19 cellular contexts compared by ENCODE assay signal in the genomic region with DNA sequence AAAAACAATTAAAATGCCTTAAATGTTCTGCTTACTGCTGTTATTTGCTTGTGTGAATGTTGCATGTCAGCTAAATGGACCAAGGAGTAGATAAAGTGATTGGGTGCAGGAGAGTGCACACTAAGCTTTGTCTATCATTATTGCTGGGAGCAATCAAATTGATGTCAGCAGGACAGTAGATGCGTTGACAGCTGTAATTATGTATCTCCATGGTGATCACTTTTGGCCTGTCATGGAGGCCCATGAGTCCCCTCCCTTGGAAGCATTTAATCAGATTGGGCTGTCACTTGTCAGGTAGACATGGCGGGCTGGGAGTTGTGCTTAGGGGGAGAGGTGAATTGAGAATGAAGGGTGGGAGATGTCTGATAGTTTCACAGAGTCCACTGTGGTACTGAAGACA.
"Had no signal": no experiment of that assay in that cellular context is flagged by ENCODE, and none has a peak within 500 bp of the region (broad histone marks: within the 10 kb centered on the region; RNA-seq: fewer than 3 reads in every experiment).

No MANE protein-coding gene starts in this region.

- H3K4me3 ChIP-seq: esophagus squamous epithelium, left ventricle myocardium inferior, right atrium auricular region, thyroid gland had no signal

- H3K36me3 ChIP-seq: right atrium auricular region, thyroid gland had no signal

- H3K27me3 Mint-ChIP-seq: activated naive CD8-positive, alpha-beta T cell; dendritic cell treated with granulocyte-macrophage colony-stimulating factor and Interleukin-4, amounts not matched to agents 40 ng/mL and 50 ng/mL, for 4 days; progenitor cell of endocrine pancreas had no signal

- H3K9me3 Mint-ChIP-seq: dendritic cell treated with granulocyte-macrophage colony-stimulating factor and Interleukin-4, amounts not matched to agents 40 ng/mL and 50 ng/mL, for 4 days; immature natural killer cell; neural crest cell had no signal

- H3K27ac Mint-ChIP-seq: activated naive CD8-positive, alpha-beta T cell; dendritic cell treated with granulocyte-macrophage colony-stimulating factor and Interleukin-4, amounts not matched to agents 40 ng/mL and 50 ng/mL, for 4 days; progenitor cell of endocrine pancreas had no signal

- DNase-seq: activated CD4-positive, alpha-beta T cell treated with anti-CD3 and anti-CD28 coated beads for 1 hour; activated gamma-delta T cell treated with Interleukin-2 at 50 U/mL for 16 hours; effector memory CD4-positive, alpha-beta T cell; esophagus squamous epithelium; immature natural killer cell; kidney glomerular epithelial cell; left ventricle myocardium inferior; mammary epithelial cell; stimulated activated CD4-positive, alpha-beta T cell treated with anti-CD3 and anti-CD28 coated beads, Interleukin-12 subunit alpha, Interleukin-12 subunit beta, amount 100 ng/mL, for 4 hours; stimulated activated CD4-positive, alpha-beta T cell treated with anti-CD3 and anti-CD28 coated beads, Interleukin-1b, Interleukin-23, amount 100 ng/mL, for 48 hours; stimulated activated CD8-positive, alpha-beta memory T cell treated with anti-CD3 and anti-CD28 coated beads, Interleukin-4, amount 100 ng/mL, for 48 hours; stimulated activated naive CD4-positive, alpha-beta T cell; thyroid gland had no signal

- H3K4me3 Mint-ChIP-seq: activated naive CD8-positive, alpha-beta T cell; dendritic cell treated with granulocyte-macrophage colony-stimulating factor and Interleukin-4, amounts not matched to agents 40 ng/mL and 50 ng/mL, for 4 days; immature natural killer cell; neural crest cell had no signal

- H3K27me3 ChIP-seq: esophagus squamous epithelium, right atrium auricular region, thyroid gland had no signal

- H3K27ac ChIP-seq: esophagus squamous epithelium, left ventricle myocardium inferior, right atrium auricular region, VCaP had no signal

- H3K4me1 ChIP-seq: esophagus squamous epithelium, left ventricle myocardium inferior, right atrium auricular region had no signal

- H3K9me3 ChIP-seq: esophagus squamous epithelium, left ventricle myocardium inferior, right atrium auricular region, thyroid gland had no signal
